In the genomic region with DNA sequence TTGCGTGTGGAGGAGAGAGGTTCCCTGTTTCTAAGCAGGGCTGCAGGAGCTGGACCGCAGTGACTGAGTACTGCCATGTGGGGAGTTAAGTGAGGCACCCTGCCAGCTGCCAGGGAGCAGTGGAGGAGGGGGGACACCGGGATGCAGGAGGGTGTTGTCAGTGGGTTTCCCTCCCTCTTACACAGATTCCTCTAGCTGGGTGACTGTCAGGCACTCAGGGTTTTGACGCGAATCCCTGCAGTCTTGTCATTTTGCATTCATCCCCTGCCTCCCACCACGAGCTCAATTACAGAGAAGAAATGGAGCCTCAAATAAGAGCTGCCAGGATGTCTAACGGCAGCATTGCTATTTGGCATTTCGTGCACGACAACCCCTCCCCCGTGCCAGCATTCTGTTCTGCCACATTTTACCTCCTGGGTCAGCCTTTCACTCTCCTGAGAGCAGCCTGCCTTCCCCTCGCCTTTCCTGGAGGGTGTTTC, we compare ENCODE assay signal across 1 cellular context.
TF ChIP-seq lines count a peak whose summit lies in the region.

No MANE protein-coding gene starts in this region.

TF ChIP-seq in SK-N-SH treated with all-trans-retinoic acid at 6 μM for 48 hours, 23 proteins besides CTCF, POLR2A, EP300 and RAD21 (continued from another document):
- TF ChIP-seq, protein P1, sequence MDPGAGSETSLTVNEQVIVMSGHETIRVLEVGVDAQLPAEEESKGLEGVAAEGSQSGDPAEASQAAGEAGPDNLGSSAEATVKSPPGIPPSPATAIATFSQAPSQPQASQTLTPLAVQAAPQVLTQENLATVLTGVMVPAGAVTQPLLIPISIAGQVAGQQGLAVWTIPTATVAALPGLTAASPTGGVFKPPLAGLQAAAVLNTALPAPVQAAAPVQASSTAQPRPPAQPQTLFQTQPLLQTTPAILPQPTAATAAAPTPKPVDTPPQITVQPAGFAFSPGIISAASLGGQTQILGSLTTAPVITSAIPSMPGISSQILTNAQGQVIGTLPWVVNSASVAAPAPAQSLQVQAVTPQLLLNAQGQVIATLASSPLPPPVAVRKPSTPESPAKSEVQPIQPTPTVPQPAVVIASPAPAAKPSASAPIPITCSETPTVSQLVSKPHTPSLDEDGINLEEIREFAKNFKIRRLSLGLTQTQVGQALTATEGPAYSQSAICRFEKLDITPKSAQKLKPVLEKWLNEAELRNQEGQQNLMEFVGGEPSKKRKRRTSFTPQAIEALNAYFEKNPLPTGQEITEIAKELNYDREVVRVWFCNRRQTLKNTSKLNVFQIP (CRISPR knock-in tag; IDR thresholded peaks at IDR 0.05; ENCODE audit: borderline replicate concordance, low read depth): no peak
- no peak for TF ChIP-seq TOX (CRISPR knock-in tag; IDR thresholded peaks at IDR 0.05; ENCODE audit: borderline replicate concordance)
- TF ChIP-seq ZFP3 (CRISPR knock-in tag; IDR thresholded peaks at IDR 0.05): no peak
- TF ChIP-seq ARNTL (CRISPR knock-in tag; IDR thresholded peaks at IDR 0.05; ENCODE audit: borderline replicate concordance, low read depth): no peak
TF ChIP-seq in SK-N-SH treated with all-trans-retinoic acid at 6 μM for 48 hours: peak in this region for 0.
